Comparison of ENCODE assay signal across 1 cellular context in genomic region chr20:51305316-51306052, GRCh38.
TF ChIP-seq lines count a peak whose summit lies in the region.

No MANE protein-coding gene starts in this region.

TF ChIP-seq in H1, 55 proteins besides CTCF, POLR2A, EP300 and RAD21:
- TF ChIP-seq SUZ12 (IDR thresholded peaks at IDR 0.05; ENCODE audit: low read length) (no peak), SIN3A (conservative IDR thresholded peaks at IDR 0.05 in 1 of 2, IDR thresholded peaks at IDR 0.05 in 1 of 2; ENCODE audit: low read depth in 1 of 2, low read length in 2 of 2) (0 out of 4 replicates have a peak, but pooled peaks of 1 of the 2 experiments have one; percentile 23), PHF8 (conservative IDR thresholded peaks at IDR 0.05; ENCODE audit: low read depth, low read length) (no peak), EZH2 (IDR thresholded peaks at IDR 0.05; ENCODE audit: low read depth, low read length, severe bottlenecking) (no peak), RNF2 (IDR thresholded peaks at IDR 0.05; ENCODE audit: borderline replicate concordance, low read depth, low read length, missing control alignments, poor library complexity, severe bottlenecking) (no peak), SP1 (IDR thresholded peaks at IDR 0.05; ENCODE audit: low read depth, low read length) (peak; percentile 63; the same call in 1 of the 2 replicates), ZNF274 (IDR thresholded peaks at IDR 0.05; ENCODE audit: borderline replicate concordance, extremely low read depth, low read length) (no peak), NRF1 (IDR thresholded peaks at IDR 0.05; ENCODE audit: low read depth, low read length) (no peak), HDAC2 (IDR thresholded peaks at IDR 0.05; ENCODE audit: borderline replicate concordance in 1 of 2, low read depth in 2 of 2, low read length in 2 of 2) (no peak), RXRA (IDR thresholded peaks at IDR 0.05; ENCODE audit: insufficient read depth, low read depth, low read length) (no peak), MAX (IDR thresholded peaks at IDR 0.05) (no peak), SP4 (IDR thresholded peaks at IDR 0.05; ENCODE audit: low read length) (no peak), JUND (IDR thresholded peaks at IDR 0.05; ENCODE audit: low read length) (peak; percentile 66; the same call in 1 of the 2 replicates), KDM4A (IDR thresholded peaks at IDR 0.05; ENCODE audit: low read depth, low read length, severe bottlenecking) (no peak), TAF1 (IDR thresholded peaks at IDR 0.05; ENCODE audit: low read depth, low read length) (no peak), SAP30 (IDR thresholded peaks at IDR 0.05; ENCODE audit: insufficient read depth, insufficient replicate concordance, low read length) (no peak), KDM5A (IDR thresholded peaks at IDR 0.05; ENCODE audit: low read length) (no peak)
- TF ChIP-seq, protein P1, sequence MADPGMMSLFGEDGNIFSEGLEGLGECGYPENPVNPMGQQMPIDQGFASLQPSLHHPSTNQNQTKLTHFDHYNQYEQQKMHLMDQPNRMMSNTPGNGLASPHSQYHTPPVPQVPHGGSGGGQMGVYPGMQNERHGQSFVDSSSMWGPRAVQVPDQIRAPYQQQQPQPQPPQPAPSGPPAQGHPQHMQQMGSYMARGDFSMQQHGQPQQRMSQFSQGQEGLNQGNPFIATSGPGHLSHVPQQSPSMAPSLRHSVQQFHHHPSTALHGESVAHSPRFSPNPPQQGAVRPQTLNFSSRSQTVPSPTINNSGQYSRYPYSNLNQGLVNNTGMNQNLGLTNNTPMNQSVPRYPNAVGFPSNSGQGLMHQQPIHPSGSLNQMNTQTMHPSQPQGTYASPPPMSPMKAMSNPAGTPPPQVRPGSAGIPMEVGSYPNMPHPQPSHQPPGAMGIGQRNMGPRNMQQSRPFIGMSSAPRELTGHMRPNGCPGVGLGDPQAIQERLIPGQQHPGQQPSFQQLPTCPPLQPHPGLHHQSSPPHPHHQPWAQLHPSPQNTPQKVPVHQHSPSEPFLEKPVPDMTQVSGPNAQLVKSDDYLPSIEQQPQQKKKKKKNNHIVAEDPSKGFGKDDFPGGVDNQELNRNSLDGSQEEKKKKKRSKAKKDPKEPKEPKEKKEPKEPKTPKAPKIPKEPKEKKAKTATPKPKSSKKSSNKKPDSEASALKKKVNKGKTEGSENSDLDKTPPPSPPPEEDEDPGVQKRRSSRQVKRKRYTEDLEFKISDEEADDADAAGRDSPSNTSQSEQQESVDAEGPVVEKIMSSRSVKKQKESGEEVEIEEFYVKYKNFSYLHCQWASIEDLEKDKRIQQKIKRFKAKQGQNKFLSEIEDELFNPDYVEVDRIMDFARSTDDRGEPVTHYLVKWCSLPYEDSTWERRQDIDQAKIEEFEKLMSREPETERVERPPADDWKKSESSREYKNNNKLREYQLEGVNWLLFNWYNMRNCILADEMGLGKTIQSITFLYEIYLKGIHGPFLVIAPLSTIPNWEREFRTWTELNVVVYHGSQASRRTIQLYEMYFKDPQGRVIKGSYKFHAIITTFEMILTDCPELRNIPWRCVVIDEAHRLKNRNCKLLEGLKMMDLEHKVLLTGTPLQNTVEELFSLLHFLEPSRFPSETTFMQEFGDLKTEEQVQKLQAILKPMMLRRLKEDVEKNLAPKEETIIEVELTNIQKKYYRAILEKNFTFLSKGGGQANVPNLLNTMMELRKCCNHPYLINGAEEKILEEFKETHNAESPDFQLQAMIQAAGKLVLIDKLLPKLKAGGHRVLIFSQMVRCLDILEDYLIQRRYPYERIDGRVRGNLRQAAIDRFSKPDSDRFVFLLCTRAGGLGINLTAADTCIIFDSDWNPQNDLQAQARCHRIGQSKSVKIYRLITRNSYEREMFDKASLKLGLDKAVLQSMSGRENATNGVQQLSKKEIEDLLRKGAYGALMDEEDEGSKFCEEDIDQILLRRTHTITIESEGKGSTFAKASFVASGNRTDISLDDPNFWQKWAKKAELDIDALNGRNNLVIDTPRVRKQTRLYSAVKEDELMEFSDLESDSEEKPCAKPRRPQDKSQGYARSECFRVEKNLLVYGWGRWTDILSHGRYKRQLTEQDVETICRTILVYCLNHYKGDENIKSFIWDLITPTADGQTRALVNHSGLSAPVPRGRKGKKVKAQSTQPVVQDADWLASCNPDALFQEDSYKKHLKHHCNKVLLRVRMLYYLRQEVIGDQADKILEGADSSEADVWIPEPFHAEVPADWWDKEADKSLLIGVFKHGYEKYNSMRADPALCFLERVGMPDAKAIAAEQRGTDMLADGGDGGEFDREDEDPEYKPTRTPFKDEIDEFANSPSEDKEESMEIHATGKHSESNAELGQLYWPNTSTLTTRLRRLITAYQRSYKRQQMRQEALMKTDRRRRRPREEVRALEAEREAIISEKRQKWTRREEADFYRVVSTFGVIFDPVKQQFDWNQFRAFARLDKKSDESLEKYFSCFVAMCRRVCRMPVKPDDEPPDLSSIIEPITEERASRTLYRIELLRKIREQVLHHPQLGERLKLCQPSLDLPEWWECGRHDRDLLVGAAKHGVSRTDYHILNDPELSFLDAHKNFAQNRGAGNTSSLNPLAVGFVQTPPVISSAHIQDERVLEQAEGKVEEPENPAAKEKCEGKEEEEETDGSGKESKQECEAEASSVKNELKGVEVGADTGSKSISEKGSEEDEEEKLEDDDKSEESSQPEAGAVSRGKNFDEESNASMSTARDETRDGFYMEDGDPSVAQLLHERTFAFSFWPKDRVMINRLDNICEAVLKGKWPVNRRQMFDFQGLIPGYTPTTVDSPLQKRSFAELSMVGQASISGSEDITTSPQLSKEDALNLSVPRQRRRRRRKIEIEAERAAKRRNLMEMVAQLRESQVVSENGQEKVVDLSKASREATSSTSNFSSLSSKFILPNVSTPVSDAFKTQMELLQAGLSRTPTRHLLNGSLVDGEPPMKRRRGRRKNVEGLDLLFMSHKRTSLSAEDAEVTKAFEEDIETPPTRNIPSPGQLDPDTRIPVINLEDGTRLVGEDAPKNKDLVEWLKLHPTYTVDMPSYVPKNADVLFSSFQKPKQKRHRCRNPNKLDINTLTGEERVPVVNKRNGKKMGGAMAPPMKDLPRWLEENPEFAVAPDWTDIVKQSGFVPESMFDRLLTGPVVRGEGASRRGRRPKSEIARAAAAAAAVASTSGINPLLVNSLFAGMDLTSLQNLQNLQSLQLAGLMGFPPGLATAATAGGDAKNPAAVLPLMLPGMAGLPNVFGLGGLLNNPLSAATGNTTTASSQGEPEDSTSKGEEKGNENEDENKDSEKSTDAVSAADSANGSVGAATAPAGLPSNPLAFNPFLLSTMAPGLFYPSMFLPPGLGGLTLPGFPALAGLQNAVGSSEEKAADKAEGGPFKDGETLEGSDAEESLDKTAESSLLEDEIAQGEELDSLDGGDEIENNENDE (IDR thresholded peaks at IDR 0.05; ENCODE audit: insufficient replicate concordance, low read length): peak; percentile 67
